Comparison of ENCODE assay signal across 8 cellular contexts in the genomic region with DNA sequence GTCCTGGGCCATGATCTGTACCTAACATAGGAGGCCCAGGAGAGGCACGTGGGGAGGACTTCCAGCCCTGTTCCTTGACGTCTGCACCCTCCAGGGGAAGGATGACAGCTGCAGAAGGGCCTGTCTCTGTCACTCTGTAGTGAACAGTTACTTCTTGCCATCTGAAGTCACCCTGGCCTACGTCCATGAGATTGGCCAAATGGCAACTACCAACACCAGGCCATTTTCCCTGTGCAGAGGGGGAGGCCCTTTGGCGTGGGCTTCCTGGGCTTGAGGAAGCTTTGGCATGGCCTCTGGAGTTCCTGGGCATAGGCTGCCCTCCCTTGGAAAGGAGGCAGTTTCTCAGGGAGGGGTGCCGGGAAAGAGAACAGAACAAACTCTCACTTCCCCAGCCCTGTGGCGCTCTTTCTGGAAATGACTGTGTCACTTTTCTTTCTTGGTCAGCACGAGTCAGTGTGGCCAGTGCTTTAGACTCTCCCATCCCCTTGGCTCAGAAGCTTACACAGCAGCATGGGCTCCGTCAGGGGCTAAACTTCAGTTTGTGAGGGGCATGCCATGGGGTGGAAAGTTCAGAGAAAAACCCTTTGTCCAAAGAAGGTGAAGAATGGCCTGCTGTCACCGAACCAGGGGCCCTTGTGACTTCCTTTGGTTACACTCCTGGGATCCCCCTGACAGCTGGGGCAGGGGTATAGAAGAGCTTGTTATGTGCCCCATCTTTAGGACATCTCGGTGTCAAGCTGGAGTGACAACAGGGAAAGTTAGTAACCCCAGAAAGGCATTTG. TPM values are rescaled to one million over a fixed set of nuclear protein-coding genes. Genes with fewer than 3 reads are reported as not detected.
DNase-seq lines count a peak whose midpoint lies in the region; ATAC-seq, FAIRE-seq and TF ChIP-seq lines count a peak whose summit lies in the region.

No MANE protein-coding gene starts in this region.

- ATAC-seq in GM19395 (IDR thresholded peaks at IDR 0.05; ENCODE audit: unreplicated experiment) (peak; percentile 63), HG03439 (IDR thresholded peaks at IDR 0.05; ENCODE audit: unreplicated experiment) (peak; percentile 56), left cardiac atrium (peak; percentile 20 to 53)

- intact Hi-C loops in left cardiac atrium (cut with DNase I): loop anchor here in 1 of 2 donors (10.0 kb wide), 1 partner anchor 48 kb away; a partner anchor contains a TSS

- no peak for FAIRE-seq in D721Med (lab: Jason Lieb, UNC)

- DNase-seq in AG20443 (ENCODE audit: low spot score): peak; percentile 12
- peak; percentile 63 for DNase-seq in left cardiac atrium
- DNase-seq in SIG-M5 treated with dmso at 0.1 percent for 504 hours (lab: John Stamatoyannopoulos, UW; ENCODE audit: unreplicated experiment): no peak
- no peak for DNase-seq in D721Med (ENCODE audit: insufficient read length, low spot score)
- DNase-seq in NCI-H226: no peak
- no peak for DNase-seq in T1000 (lab: John Stamatoyannopoulos, UW)

- TF ChIP-seq CTCF in D721Med (IDR thresholded peaks at IDR 0.05; ENCODE audit: insufficient read depth, missing control alignments): no peak

RNA-seq across cellular contexts. Expression of a gene that starts 5.3 kb away (rescaled TPM):
- 10 to 100 TPM; 31.9 to 32.4 TPM for total RNA-seq in left cardiac atrium

RNA-seq across cellular contexts. Expression of a gene that starts 28.4 kb away (rescaled TPM):
- total RNA-seq in left cardiac atrium: 1 to 10 TPM; 1.1 to 1.2 TPM

RNA-seq across cellular contexts. Expression of a gene that starts 40.6 kb away (rescaled TPM):
- total RNA-seq in left cardiac atrium: 10 to 100 TPM; 27.2 to 28.5 TPM

RNA-seq across cellular contexts. Expression of a gene that starts 51.8 kb away (rescaled TPM):
- 10 to 100 TPM; 26.5 to 31.8 TPM for total RNA-seq in left cardiac atrium

RNA-seq across cellular contexts. Expression of a gene that starts 52.0 kb away (rescaled TPM):
- 10 to 100 TPM; 12.7 to 15.1 TPM for total RNA-seq in left cardiac atrium

Comparison
In these comparisons a context has a peak if more than half of its experiments do, and no peak if none do; other contexts are left out.
1. DNase-seq: peak in AG20443 (single experiment) and left cardiac atrium (single experiment); none in SIG-M5 treated with dmso at 0.1 percent for 504 hours (single experiment), D721Med (single experiment), NCI-H226 (single experiment) and T1000 (single experiment).
2. Peak in every context shown above with its lines, with median percentiles within 50 percentile points of each other: ATAC-seq.